In the genomic region with DNA sequence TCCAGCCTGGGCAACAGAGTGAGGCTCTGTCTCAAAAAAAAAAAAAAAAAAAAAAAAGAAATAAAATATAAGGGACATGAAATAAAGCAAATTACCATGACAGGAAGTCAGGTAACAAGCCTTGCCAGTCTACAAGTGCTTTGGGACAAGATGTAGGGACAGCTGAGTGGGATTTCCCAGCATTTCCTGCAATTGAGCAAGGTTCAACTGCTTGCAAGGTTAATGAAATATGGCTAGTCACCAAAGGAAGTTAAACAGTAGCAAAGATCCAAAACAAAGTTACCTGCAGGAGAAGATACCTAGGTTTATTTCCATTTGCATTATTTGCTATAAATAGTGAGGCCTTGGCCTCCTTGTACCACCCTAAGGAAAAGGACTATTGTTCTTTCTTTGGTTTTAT, we compare ENCODE assay signal across 18 cellular contexts.
"Had no signal": no experiment of that assay in that cellular context is flagged by ENCODE, and none has a peak within 500 bp of the region (broad histone marks: within the 10 kb centered on the region; RNA-seq: fewer than 3 reads in every experiment).

No MANE protein-coding gene starts in this region.

- DNase-seq: IMR-90, Karpas-422, KG1, MG63, NCI-H1092, NCI-H1105 treated with DMSO at 0.1 percent for 48 hours, NCI-H1417 treated with DMSO at 0.1 percent for 48 hours, NCI-H146, NCI-H1694 treated with DMSO at 0.1 percent for 48 hours, NCI-H1930, NCI-H2107, NCI-H2227 treated with DMSO at 0.1 percent for 48 hours, NCI-H524, NCI-H774, Right ventricle myocardium superior, RPMI8226, SIG-M5, SW 1271 had no signal
